ENCODE assay signal across 25 cellular contexts in the genomic region with DNA sequence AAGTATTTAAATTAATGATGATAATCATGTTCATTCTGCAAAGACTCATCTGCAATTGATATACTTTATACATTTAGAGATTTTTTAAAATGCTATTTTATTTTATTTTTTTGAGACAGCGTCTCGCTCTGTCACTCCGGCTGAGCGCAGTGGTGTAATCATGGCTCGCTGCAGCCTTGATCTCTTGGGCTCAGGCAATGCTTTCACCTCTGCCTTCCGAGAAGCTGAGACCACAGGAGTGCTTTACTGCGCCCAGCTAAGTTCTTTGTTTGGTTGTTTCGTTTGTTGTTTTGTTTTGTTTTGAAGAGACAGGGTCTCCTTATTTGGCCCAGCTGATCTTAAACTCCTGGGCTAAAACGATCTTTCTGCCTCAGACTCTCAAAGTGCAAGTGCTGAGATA.
"Had no signal": no experiment of that assay in that cellular context is flagged by ENCODE, and none has a peak within 500 bp of the region (broad histone marks: within the 10 kb centered on the region; RNA-seq: fewer than 3 reads in every experiment).

No MANE protein-coding gene starts in this region.

- H3K27ac ChIP-seq: heart left ventricle, left ventricle myocardium inferior, neutrophil, parathyroid adenoma, right atrium auricular region, sigmoid colon, spleen, tibial nerve, upper lobe of left lung had no signal

- H3K4me3 ChIP-seq: heart left ventricle, left ventricle myocardium inferior, lung, mucosa of descending colon, right atrium auricular region, sigmoid colon, spleen, tibial nerve, upper lobe of left lung had no signal

- FAIRE-seq: small intestine had no signal

- H3K36me3 ChIP-seq: heart left ventricle, left ventricle myocardium inferior, neutrophil, right atrium auricular region, sigmoid colon, spleen, tibial nerve, upper lobe of left lung had no signal

- ATAC-seq: heart left ventricle; mucosa of descending colon; naive thymus-derived CD4-positive, alpha-beta T cell; natural killer cell treated with Interleukin-12 subunit alpha and Interleukin-12 subunit beta and Interleukin-15 and Interleukin-18, amount 100 ng/mL, for 72 hours; stimulated activated memory B cell treated with anti-CD40 and anti-IgM and Interleukin-4, amounts not matched to agents 10 μg/mL and 1 μg/mL and 100 μg/mL, for 72 hours; stimulated activated naive CD8-positive, alpha-beta T cell treated with anti-CD3 and anti-CD28 coated beads, Interleukin-15, amount 100 ng/mL, for 72 hours had no signal

- H3K79me2 ChIP-seq: parathyroid adenoma had no signal

- H3K27me3 Mint-ChIP-seq: memory B cell; naive thymus-derived CD4-positive, alpha-beta T cell; natural killer cell treated with Interleukin-12 subunit alpha and Interleukin-12 subunit beta and Interleukin-15 and Interleukin-18, amount 100 ng/mL, for 72 hours; stimulated activated memory B cell treated with anti-CD40 and anti-IgM and Interleukin-4, amounts not matched to agents 10 μg/mL and 1 μg/mL and 100 μg/mL, for 72 hours; stimulated activated naive CD8-positive, alpha-beta T cell treated with anti-CD3 and anti-CD28 coated beads, Interleukin-15, amount 100 ng/mL, for 72 hours had no signal

- H3K9me3 ChIP-seq: heart left ventricle, left ventricle myocardium inferior, mucosa of descending colon, neutrophil, right atrium auricular region, sigmoid colon, spleen, tibial nerve, upper lobe of left lung had no signal

- H3K27ac Mint-ChIP-seq: memory B cell; naive thymus-derived CD4-positive, alpha-beta T cell; natural killer cell treated with Interleukin-12 subunit alpha and Interleukin-12 subunit beta and Interleukin-15 and Interleukin-18, amount 100 ng/mL, for 72 hours; stimulated activated memory B cell treated with anti-CD40 and anti-IgM and Interleukin-4, amounts not matched to agents 10 μg/mL and 1 μg/mL and 100 μg/mL, for 72 hours; stimulated activated naive CD8-positive, alpha-beta T cell treated with anti-CD3 and anti-CD28 coated beads, Interleukin-15, amount 100 ng/mL, for 72 hours had no signal

- H3K9ac ChIP-seq: parathyroid adenoma had no signal

- H3K4me3 Mint-ChIP-seq: memory B cell; naive thymus-derived CD4-positive, alpha-beta T cell; natural killer cell treated with Interleukin-12 subunit alpha and Interleukin-12 subunit beta and Interleukin-15 and Interleukin-18, amount 100 ng/mL, for 72 hours; stimulated activated memory B cell treated with anti-CD40 and anti-IgM and Interleukin-4, amounts not matched to agents 10 μg/mL and 1 μg/mL and 100 μg/mL, for 72 hours; stimulated activated naive CD8-positive, alpha-beta T cell treated with anti-CD3 and anti-CD28 coated beads, Interleukin-15, amount 100 ng/mL, for 72 hours had no signal

- H3K27me3 ChIP-seq: heart left ventricle, neutrophil, right atrium auricular region, sigmoid colon, spleen, tibial nerve, upper lobe of left lung had no signal

- H3K4me1 ChIP-seq: heart left ventricle, left ventricle myocardium inferior, parathyroid adenoma, right atrium auricular region, sigmoid colon, spleen, tibial nerve, upper lobe of left lung had no signal

- H3K4me1 Mint-ChIP-seq: memory B cell; stimulated activated memory B cell treated with anti-CD40 and anti-IgM and Interleukin-4, amounts not matched to agents 10 μg/mL and 1 μg/mL and 100 μg/mL, for 72 hours; stimulated activated naive CD8-positive, alpha-beta T cell treated with anti-CD3 and anti-CD28 coated beads, Interleukin-15, amount 100 ng/mL, for 72 hours had no signal

- DNase-seq: heart left ventricle; hypothalamus; islet precursor cell; left ventricle myocardium inferior; midbrain; mucosa of descending colon; naive thymus-derived CD4-positive, alpha-beta T cell; occipital lobe; sigmoid colon; small intestine; spleen; stimulated activated CD4-positive, alpha-beta T cell treated with anti-CD3 and anti-CD28 coated beads, Interleukin-4, amount 100 ng/mL, for 4 hours; stimulated activated CD8-positive, alpha-beta memory T cell treated with anti-CD3 and anti-CD28 coated beads, Interleukin-4, amount 100 ng/mL, for 48 hours; stimulated activated naive CD4-positive, alpha-beta T cell treated with Interleukin-2 at 50 U/mL for 16 hours; stimulated activated naive CD8-positive, alpha-beta T cell treated with anti-CD3 and anti-CD28 coated beads, Interleukin-15, amount 100 ng/mL, for 72 hours; substantia nigra; upper lobe of left lung had no signal

- H3K36me3 Mint-ChIP-seq: memory B cell; naive thymus-derived CD4-positive, alpha-beta T cell; natural killer cell treated with Interleukin-12 subunit alpha and Interleukin-12 subunit beta and Interleukin-15 and Interleukin-18, amount 100 ng/mL, for 72 hours; stimulated activated memory B cell treated with anti-CD40 and anti-IgM and Interleukin-4, amounts not matched to agents 10 μg/mL and 1 μg/mL and 100 μg/mL, for 72 hours had no signal

- H2AFZ ChIP-seq: parathyroid adenoma had no signal
